ENCODE assay signal across 1 cellular context in the genomic region with DNA sequence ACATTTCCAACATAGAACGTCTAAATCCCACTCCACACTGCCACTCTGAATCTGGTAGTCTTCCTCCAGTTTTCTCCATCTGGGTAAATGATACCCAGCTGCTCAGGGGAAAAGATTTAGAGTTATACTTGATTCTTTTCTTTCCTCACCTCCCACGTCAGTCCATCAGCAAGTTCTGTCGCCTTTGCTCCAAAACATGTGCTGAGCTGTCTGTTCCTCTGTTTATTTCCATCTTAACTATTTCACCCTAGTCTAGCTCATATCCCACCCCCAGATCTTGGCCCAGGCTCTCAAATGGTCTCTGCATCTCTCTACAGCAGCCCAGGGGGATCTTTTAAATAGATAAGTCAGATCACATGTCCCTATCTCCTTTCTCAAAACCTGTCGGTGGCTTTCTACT.
TF ChIP-seq lines count a peak whose summit lies in the region.

No MANE protein-coding gene starts in this region.

TF ChIP-seq in A549, 52 proteins besides CTCF, POLR2A, EP300 and RAD21 (continued from another document):
- no peak for TF ChIP-seq MAZ (IDR thresholded peaks at IDR 0.05; ENCODE audit: borderline replicate concordance, low read depth, low read length)
